In the genomic region with DNA sequence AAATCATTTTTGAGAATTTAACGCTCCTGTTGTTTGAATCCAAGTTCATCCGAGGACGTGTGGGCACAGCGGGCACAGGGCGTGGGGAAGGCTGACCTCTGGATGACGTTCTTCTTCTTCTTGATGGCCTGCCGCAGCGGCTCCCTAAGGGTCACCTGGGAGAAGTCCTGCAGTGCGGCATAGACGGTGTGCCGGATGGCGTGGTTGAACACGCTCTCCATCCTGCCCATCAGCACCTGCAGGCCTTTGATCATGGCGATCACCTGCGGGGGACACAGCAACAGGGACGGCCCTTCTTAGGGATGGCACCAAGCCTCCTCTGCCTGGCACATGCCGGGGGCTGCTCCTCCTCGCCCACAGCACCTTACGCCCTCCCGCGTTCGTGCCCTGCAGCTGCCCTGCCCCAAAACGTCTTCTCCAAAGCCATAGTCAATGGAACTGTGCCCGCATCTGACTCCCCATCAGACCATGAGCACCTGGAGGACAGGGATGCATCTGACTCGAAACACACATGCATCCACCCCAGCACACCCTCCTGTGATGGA, we compare ENCODE assay signal across 23 cellular contexts.
"Had no signal": no experiment of that assay in that cellular context is flagged by ENCODE, and none has a peak within 500 bp of the region (broad histone marks: within the 10 kb centered on the region; RNA-seq: fewer than 3 reads in every experiment).

No MANE protein-coding gene starts in this region.

- FAIRE-seq: frontal cortex, urothelium cell line had no signal

- H3K9ac ChIP-seq: parathyroid adenoma had no signal

- ATAC-seq: effector memory CD8-positive, alpha-beta T cell; left lobe of liver; stimulated activated memory B cell treated with anti-CD40 and anti-IgM and Interleukin-4, amounts not matched to agents 10 μg/mL and 1 μg/mL and 100 μg/mL, for 72 hours; stimulated activated naive CD8-positive, alpha-beta T cell treated with anti-CD3 and anti-CD28 coated beads, Interleukin-15, Interleukin-2, amounts not matched to agents 100 U/mL and 50 U/mL, for 24 hours had no signal

- H3K36me3 ChIP-seq: neutrophil had no signal

- H2AFZ ChIP-seq: parathyroid adenoma had no signal

- H3K4me3 Mint-ChIP-seq: effector memory CD8-positive, alpha-beta T cell; immature natural killer cell; mesothelial cell of epicardium; nephron progenitor cell; stimulated activated memory B cell treated with anti-CD40 and anti-IgM and Interleukin-4, amounts not matched to agents 10 μg/mL and 1 μg/mL and 100 μg/mL, for 72 hours had no signal

- H3K27me3 ChIP-seq: neutrophil, right atrium auricular region, sigmoid colon, testis, tibial artery, upper lobe of left lung had no signal

- H3K36me3 Mint-ChIP-seq: naive B cell had no signal

- H3K27me3 Mint-ChIP-seq: effector memory CD8-positive, alpha-beta T cell; naive B cell; stimulated activated memory B cell treated with anti-CD40 and anti-IgM and Interleukin-4, amounts not matched to agents 10 μg/mL and 1 μg/mL and 100 μg/mL, for 72 hours had no signal

- H3K4me1 Mint-ChIP-seq: immature natural killer cell, mesothelial cell of epicardium, naive B cell, nephron progenitor cell had no signal

- H3K4me1 ChIP-seq: parathyroid adenoma, prostate gland, right atrium auricular region, sigmoid colon, testis, tibial artery, upper lobe of left lung had no signal

- H3K4me3 ChIP-seq: mucosa of descending colon, prostate gland, right atrium auricular region, sigmoid colon, testis, tibial artery, upper lobe of left lung had no signal

- DNase-seq: cortex of kidney; effector memory CD8-positive, alpha-beta T cell; hypothalamus; immature natural killer cell; mucosa of descending colon; naive B cell; nephron progenitor cell; sigmoid colon; stimulated activated CD4-positive, alpha-beta T cell treated with anti-CD3 and anti-CD28 coated beads, Interleukin-4, amount 100 ng/mL, for 4 hours; stimulated activated naive CD8-positive, alpha-beta T cell treated with anti-CD3 and anti-CD28 coated beads, Interleukin-15, Interleukin-2, amounts not matched to agents 100 U/mL and 50 U/mL, for 24 hours; substantia nigra; testis; tibial artery had no signal

- H3K27ac ChIP-seq: neutrophil, parathyroid adenoma, prostate gland, right atrium auricular region, sigmoid colon, testis, tibial artery, upper lobe of left lung had no signal

- H3K9me3 ChIP-seq: mucosa of descending colon, neutrophil, prostate gland, right atrium auricular region, sigmoid colon, testis, tibial artery, upper lobe of left lung had no signal

- H3K9me3 Mint-ChIP-seq: effector memory CD8-positive, alpha-beta T cell; immature natural killer cell; naive B cell; nephron progenitor cell; stimulated activated memory B cell treated with anti-CD40 and anti-IgM and Interleukin-4, amounts not matched to agents 10 μg/mL and 1 μg/mL and 100 μg/mL, for 72 hours had no signal

- H3K79me2 ChIP-seq: parathyroid adenoma had no signal

- H3K27ac Mint-ChIP-seq: effector memory CD8-positive, alpha-beta T cell; immature natural killer cell; mesothelial cell of epicardium; stimulated activated memory B cell treated with anti-CD40 and anti-IgM and Interleukin-4, amounts not matched to agents 10 μg/mL and 1 μg/mL and 100 μg/mL, for 72 hours had no signal
